In genomic region chr6:158312672-158313397, GRCh38 we compare ENCODE assay signal across 1 cellular context.
TF ChIP-seq lines count a peak whose summit lies in the region.

No MANE protein-coding gene starts in this region.

TF ChIP-seq in GM12878, 131 proteins besides CTCF, POLR2A, EP300 and RAD21:
- no peak for TF ChIP-seq ZBTB40 (IDR thresholded peaks at IDR 0.05; ENCODE audit: borderline replicate concordance)
- no peak for TF ChIP-seq PBX3 (IDR thresholded peaks at IDR 0.05; ENCODE audit: insufficient replicate concordance, low read depth, low read length)
